ENCODE assay signal across 27 cellular contexts in the genomic region with DNA sequence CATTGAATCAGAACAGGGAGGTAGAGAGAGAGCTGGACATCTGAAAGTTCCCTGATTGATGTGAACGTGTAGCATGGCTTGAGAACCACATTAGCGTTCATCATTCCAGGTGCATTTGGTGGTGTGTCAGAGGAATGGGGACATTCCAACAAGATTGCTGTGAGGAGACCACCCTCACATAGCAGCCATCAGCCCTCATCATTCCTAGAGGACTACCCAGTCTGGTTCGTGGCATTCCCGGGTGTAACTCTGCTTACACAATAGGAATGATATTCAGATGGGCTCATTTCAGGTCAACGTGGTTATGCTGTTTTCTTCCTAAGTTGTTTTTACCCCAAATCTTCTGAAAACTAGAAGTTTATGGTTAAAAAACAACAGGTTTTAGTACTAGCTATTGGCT.
DNase-seq lines count a peak whose midpoint lies in the region; ATAC-seq and TF ChIP-seq lines count a peak whose summit lies in the region.
"Had no signal": no experiment of that assay in that cellular context is flagged by ENCODE, and none has a peak within 500 bp of the region (broad histone marks: within the 10 kb centered on the region; RNA-seq: fewer than 3 reads in every experiment).

No MANE protein-coding gene starts in this region.

- no peaks in the 10 kb centered on the region for H3K36me3 ChIP-seq in Caco-2 (ENCODE audit: control insufficient read depth, insufficient read depth, low read length)
- no peaks in the 10 kb centered on the region for H3K36me3 ChIP-seq in CD4-positive, alpha-beta memory T cell (ENCODE audit: insufficient read depth, low read length)
- H3K36me3 ChIP-seq: esophagus squamous epithelium, prostate gland, sigmoid colon had no signal

- H3K4me3 ChIP-seq in Caco-2 (ENCODE audit: low read depth, low read length) = no peak overlapping the region
- H3K4me3 ChIP-seq in fibroblast of mammary gland (ENCODE audit: control insufficient read depth, low read depth, low read length) = no peak overlapping the region
- H3K4me3 ChIP-seq in CD4-positive, alpha-beta memory T cell (ENCODE audit: low read length in 2 of 2) = no peak overlapping the region
- H3K4me3 ChIP-seq: lung, prostate gland, sigmoid colon had no signal

- no peaks in the 10 kb centered on the region for H3K9me3 ChIP-seq in Caco-2
- H3K9me3 ChIP-seq in CD4-positive, alpha-beta memory T cell (ENCODE audit: control insufficient read depth in 1 of 2, low read length in 2 of 2) = no peaks in the 10 kb centered on the region
- H3K9me3 ChIP-seq: esophagus squamous epithelium, prostate gland, sigmoid colon had no signal

- CTCF ChIA-PET in Caco-2 (lab: Charles Lee) = interaction anchor here (0.7 to 2.4 kb wide), 7 partner anchors 8 to 235 kb away, joined by 4 to 25 read pairs (median 8); a partner anchor contains a TSS
- CTCF ChIA-PET in activated CD4-positive, alpha-beta T cell treated with anti-CD3 and anti-CD28 coated beads for 36 hours (lab: Charles Lee) = interaction anchor here (0.5 to 9.8 kb wide), 29 partner anchors 8 to 629 kb away, joined by 3 to 148 read pairs (median 4); a partner anchor contains a TSS
- CTCF ChIA-PET in CD4-positive, alpha-beta memory T cell (lab: Charles Lee; ENCODE audit: partially characterized antibody) = interaction anchor here (0.8 to 16.7 kb wide), 25 partner anchors 8 to 616 kb away, joined by 3 to 385 read pairs (median 5); a partner anchor contains a TSS

- no peaks in the 10 kb centered on the region for H3K27me3 ChIP-seq in Caco-2 (replicated peaks; ENCODE audit: control insufficient read depth, insufficient read depth, low read length)
- H3K27me3 ChIP-seq in CD4-positive, alpha-beta memory T cell (ENCODE audit: insufficient read depth, low read length) = no peaks in the 10 kb centered on the region
- H3K27me3 ChIP-seq: esophagus squamous epithelium, sigmoid colon had no signal

- peaks cover 64% of the 10 kb centered on the region for H3K4me1 ChIP-seq in Caco-2
- peaks cover 8% of the 10 kb centered on the region for H3K4me1 ChIP-seq in CD4-positive, alpha-beta memory T cell (ENCODE audit: insufficient read depth, low read length)
- H3K4me1 ChIP-seq: prostate gland had no signal

- H3K4me1 Mint-ChIP-seq in Caco-2 (ENCODE audit: low read depth, unreplicated experiment) = peaks cover 44% of the 10 kb centered on the region
- peaks cover 10% of the 10 kb centered on the region for H3K4me1 Mint-ChIP-seq in activated CD4-positive, alpha-beta T cell treated with anti-CD3 and anti-CD28 coated beads for 36 hours
- peaks cover 4 to 14% (median 13%) of the 10 kb centered on the region in 4 donors for H3K4me1 Mint-ChIP-seq in CD4-positive, alpha-beta memory T cell

- TF ChIP-seq CTCF in Caco-2 (IDR thresholded peaks at IDR 0.05; ENCODE audit: insufficient read depth in 1 of 2, low read depth in 1 of 2, low read length in 1 of 2, severe bottlenecking in 1 of 2, unreplicated experiment in 1 of 2) = no peak
- TF ChIP-seq CTCF in fibroblast of mammary gland (conservative IDR thresholded peaks at IDR 0.05; ENCODE audit: control insufficient read depth, insufficient read depth, low read depth, low read length) = no peak
- no peak for TF ChIP-seq CTCF in omental fat pad (IDR thresholded peaks at IDR 0.05)

- in situ Hi-C loops in KBM-7 (cut with MboI; ENCODE audit: low pct_unique_long_range_greater_than_20kb, low sequenced_read_pairs) = no loop called here

- no peaks in the 10 kb centered on the region for H3K9me3 Mint-ChIP-seq in Caco-2 (ENCODE audit: unreplicated experiment)
- H3K9me3 Mint-ChIP-seq in activated CD4-positive, alpha-beta T cell treated with anti-CD3 and anti-CD28 coated beads for 36 hours (ENCODE audit: low read depth) = no peaks in the 10 kb centered on the region
- no peaks in the 10 kb centered on the region for H3K9me3 Mint-ChIP-seq in CD4-positive, alpha-beta memory T cell
- H3K9me3 Mint-ChIP-seq: activated naive CD4-positive, alpha-beta T cell treated with anti-CD3 and anti-CD28 coated beads, Interleukin-2, amount 50 U/mL, for 24 hours; activated T-helper 1 cell treated with anti-CD3 and anti-CD28 coated beads, Interleukin-12 subunit alpha, Interleukin-12 subunit beta, Interleukin-2, Interleukin-4 antibody, amounts not matched to agents 30 ng/mL and 10 ng/mL and 1 ng/mL, durations not matched to agents 14 hours and 24 hours and 36 hours; dendritic cell treated with granulocyte-macrophage colony-stimulating factor and Interleukin-4, amounts not matched to agents 40 ng/mL and 50 ng/mL, for 4 days; H9; stimulated activated naive B cell treated with anti-CD40 and anti-IgM and Interleukin-4, amounts not matched to agents 10 μg/mL and 1 μg/mL and 100 μg/mL, for 72 hours; T-helper 1 cell treated with Interleukin-12 subunit alpha and Interleukin-12 subunit beta and Interleukin-4 antibody, amounts not matched to agents 30 μg/mL and 1 μg/mL, for 36 hours had no signal

- DNase-seq in Caco-2 (no peak), NCI-H226 (peak; percentile 63), fibroblast of mammary gland (ENCODE audit: low read depth) (peak; percentile 10), omental fat pad (ENCODE audit: low spot score) (no peak), KBM-7 (no peak)
- DNase-seq in activated CD4-positive, alpha-beta T cell treated with anti-CD3 and anti-CD28 coated beads for 36 hours = no peak
- DNase-seq in CD4-positive, alpha-beta memory T cell = no peak
- DNase-seq: activated CD4-positive, alpha-beta T cell treated with anti-CD3 and anti-CD28 coated beads, Interleukin-2, amount 50 U/mL, for 48 hours; esophagus squamous epithelium; glutamatergic neuron; H9; NCI-H1417 treated with DMSO at 0.1 percent for 48 hours; NCI-H2081 treated with DMSO at 0.1 percent for 48 hours; NCI-H345; sigmoid colon; stimulated activated CD4-positive, alpha-beta T cell treated with anti-CD3 and anti-CD28 coated beads, Interleukin-15, amount 100 ng/mL, for 24 hours; stimulated activated naive B cell treated with anti-CD40 and anti-IgM and Interleukin-4, amounts not matched to agents 10 μg/mL and 1 μg/mL and 100 μg/mL, for 72 hours had no signal

- no TSS peak for BruUV-seq in Caco-2 (replicated peaks; lab: Mats Ljungman, UMichigan)

- H3K4me3 Mint-ChIP-seq in Caco-2 (ENCODE audit: unreplicated experiment) = no peak overlapping the region
- H3K4me3 Mint-ChIP-seq in activated CD4-positive, alpha-beta T cell treated with anti-CD3 and anti-CD28 coated beads for 36 hours = no peak overlapping the region
- no peak overlapping the region for H3K4me3 Mint-ChIP-seq in CD4-positive, alpha-beta memory T cell
- H3K4me3 Mint-ChIP-seq: activated naive CD4-positive, alpha-beta T cell treated with anti-CD3 and anti-CD28 coated beads, Interleukin-2, amount 50 U/mL, for 24 hours; activated T-helper 1 cell treated with anti-CD3 and anti-CD28 coated beads, Interleukin-12 subunit alpha, Interleukin-12 subunit beta, Interleukin-2, Interleukin-4 antibody, amounts not matched to agents 30 ng/mL and 10 ng/mL and 1 ng/mL, durations not matched to agents 14 hours and 24 hours and 36 hours; H9; neural crest cell; stimulated activated naive B cell treated with anti-CD40 and anti-IgM and Interleukin-4, amounts not matched to agents 10 μg/mL and 1 μg/mL and 100 μg/mL, for 72 hours; T-helper 1 cell treated with Interleukin-12 subunit alpha and Interleukin-12 subunit beta and Interleukin-4 antibody, amounts not matched to agents 30 μg/mL and 1 μg/mL, for 36 hours had no signal

- POLR2A ChIA-PET in Caco-2 (lab: Charles Lee) = interaction anchor here (0.6 to 1.3 kb wide), 2 partner anchors 63 to 65 kb away, joined by 3 to 5 read pairs; no protein-coding TSS in a partner anchor
- POLR2A ChIA-PET in activated CD4-positive, alpha-beta T cell treated with anti-CD3 and anti-CD28 coated beads for 36 hours (lab: Charles Lee) = interaction anchor here (0.9 to 1.3 kb wide), 2 partner anchors 9 to 235 kb away, joined by 3 to 4 read pairs; no protein-coding TSS in a partner anchor
- POLR2A ChIA-PET in CD4-positive, alpha-beta memory T cell (lab: Charles Lee; ENCODE audit: partially characterized antibody) = no interaction called here

- H3K36me3 Mint-ChIP-seq in Caco-2 (ENCODE audit: insufficient read depth, unreplicated experiment) = peaks cover 12% of the 10 kb centered on the region
- no peaks in the 10 kb centered on the region for H3K36me3 Mint-ChIP-seq in activated CD4-positive, alpha-beta T cell treated with anti-CD3 and anti-CD28 coated beads for 36 hours (ENCODE audit: low read depth)
- no peaks in the 10 kb centered on the region for H3K36me3 Mint-ChIP-seq in CD4-positive, alpha-beta memory T cell
- H3K36me3 Mint-ChIP-seq: activated naive CD4-positive, alpha-beta T cell treated with anti-CD3 and anti-CD28 coated beads, Interleukin-2, amount 50 U/mL, for 24 hours; stimulated activated naive B cell treated with anti-CD40 and anti-IgM and Interleukin-4, amounts not matched to agents 10 μg/mL and 1 μg/mL and 100 μg/mL, for 72 hours had no signal

- H3K27ac Mint-ChIP-seq in Caco-2 (ENCODE audit: unreplicated experiment) = peak overlapping the region; percentile 49
- no peak overlapping the region for H3K27ac Mint-ChIP-seq in activated CD4-positive, alpha-beta T cell treated with anti-CD3 and anti-CD28 coated beads for 36 hours
- H3K27ac Mint-ChIP-seq in CD4-positive, alpha-beta memory T cell = no peak overlapping the region
- H3K27ac Mint-ChIP-seq: activated naive CD4-positive, alpha-beta T cell treated with anti-CD3 and anti-CD28 coated beads, Interleukin-2, amount 50 U/mL, for 24 hours; activated T-helper 1 cell treated with anti-CD3 and anti-CD28 coated beads, Interleukin-12 subunit alpha, Interleukin-12 subunit beta, Interleukin-2, Interleukin-4 antibody, amounts not matched to agents 30 ng/mL and 10 ng/mL and 1 ng/mL, durations not matched to agents 14 hours and 24 hours and 36 hours; dendritic cell treated with granulocyte-macrophage colony-stimulating factor and Interleukin-4, amounts not matched to agents 40 ng/mL and 50 ng/mL, for 4 days; stimulated activated naive B cell treated with anti-CD40 and anti-IgM and Interleukin-4, amounts not matched to agents 10 μg/mL and 1 μg/mL and 100 μg/mL, for 72 hours had no signal

- ATAC-seq in omental fat pad (ENCODE audit: low FRiP score) = peak; percentile 40
- ATAC-seq in activated CD4-positive, alpha-beta T cell treated with anti-CD3 and anti-CD28 coated beads for 36 hours = no peak
- no peak for ATAC-seq in GM21717 (IDR thresholded peaks at IDR 0.05; ENCODE audit: unreplicated experiment)

- intact Hi-C loops in Caco-2 (cut with micrococcal nuclease; ENCODE audit: unreplicated experiment) = loop anchor here (1.0 kb wide), 3 partner anchors 9 to 234 kb away; no protein-coding TSS in a partner anchor
- intact Hi-C loops in activated CD4-positive, alpha-beta T cell treated with anti-CD3 and anti-CD28 coated beads for 36 hours (cut with DNase I, micrococcal nuclease) = loop anchor here (1.0 to 5.0 kb wide), 7 partner anchors 75 to 555 kb away; no protein-coding TSS in a partner anchor
- intact Hi-C loops in CD4-positive, alpha-beta memory T cell (cut with micrococcal nuclease) = loop anchor here (1.0 kb wide), 3 partner anchors 76 to 556 kb away; no protein-coding TSS in a partner anchor

- no peaks in the 10 kb centered on the region for H3K27me3 Mint-ChIP-seq in Caco-2 (ENCODE audit: insufficient read depth, unreplicated experiment)
- H3K27me3 Mint-ChIP-seq in activated CD4-positive, alpha-beta T cell treated with anti-CD3 and anti-CD28 coated beads for 36 hours = peaks cover 12% of the 10 kb centered on the region
- H3K27me3 Mint-ChIP-seq in CD4-positive, alpha-beta memory T cell = peaks cover 2 to 4% of the 10 kb centered on the region in 2 donors

- no peak overlapping the region for H3K27ac ChIP-seq in CD4-positive, alpha-beta memory T cell (ENCODE audit: low read depth, low read length)
- H3K27ac ChIP-seq: C4-2B, esophagus squamous epithelium, KMS-11, prostate gland, sigmoid colon had no signal

Comparison
In these comparisons a context has a peak if more than half of its experiments do, and no peak if none do; other contexts are left out.
1. DNase-seq: peak in NCI-H226 (single experiment) and fibroblast of mammary gland (single experiment); none in Caco-2 (0 of 2), omental fat pad (single experiment), activated CD4-positive, alpha-beta T cell treated with anti-CD3 and anti-CD28 coated beads for 36 hours (single experiment), CD4-positive, alpha-beta memory T cell (0 of 5) and KBM-7 (single experiment).